Comparison of ENCODE assay signal across 9 cellular contexts in the genomic region with DNA sequence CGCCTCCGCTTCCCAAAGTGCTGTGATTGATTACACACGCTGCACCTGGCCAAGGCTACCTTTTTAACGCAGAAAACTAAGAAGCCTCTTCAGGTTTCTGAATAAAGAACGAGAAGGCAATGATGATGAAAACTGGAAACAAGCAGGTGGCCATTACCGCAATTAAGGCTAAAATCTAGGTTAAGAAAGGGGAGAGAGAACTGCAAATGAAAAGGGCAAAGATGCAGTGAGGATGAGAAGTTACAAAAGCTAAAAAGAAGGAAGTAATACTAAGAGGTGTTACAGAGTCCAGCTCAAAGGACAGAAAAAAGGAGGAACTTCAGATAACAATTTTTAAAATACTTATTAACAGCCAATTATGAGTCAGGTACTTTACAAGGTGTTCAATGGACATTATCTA.
DNase-seq lines count a peak whose midpoint lies in the region; ATAC-seq and TF ChIP-seq lines count a peak whose summit lies in the region.
"Had no signal": no experiment of that assay in that cellular context is flagged by ENCODE, and none has a peak within 500 bp of the region (broad histone marks: within the 10 kb centered on the region; RNA-seq: fewer than 3 reads in every experiment).

No MANE protein-coding gene starts in this region.

- H3K4me3 ChIP-seq in stomach: peak overlapping the region in 1 of 4 donors; percentile 10
- H3K4me3 ChIP-seq: esophagus muscularis mucosa had no signal

- peaks cover 14 to 79% (median 77%) of the 10 kb centered on the region in 4 donors for H3K36me3 ChIP-seq in stomach

- intact Hi-C loops in activated T-helper 1 cell treated with anti-CD3 and anti-CD28 coated beads, Interleukin-12 subunit alpha, Interleukin-12 subunit beta, Interleukin-2, Interleukin-4 antibody, amounts not matched to agents 30 ng/mL and 10 ng/mL and 1 ng/mL, durations not matched to agents 14 hours and 24 hours and 36 hours (cut with micrococcal nuclease): loop anchor here (1.0 to 2.0 kb wide), 4 partner anchors 9 to 214 kb away; partner anchors contain the start of gene GPR19
- intact Hi-C loops in stomach (cut with DNase I; ENCODE audit: low total_unique reads): no loop called here

- H3K4me1 ChIP-seq in stomach: peaks cover 0 to 7% (median 0%) of the 10 kb centered on the region in 4 donors
- H3K4me1 ChIP-seq: esophagus muscularis mucosa had no signal

- ATAC-seq in HG03064 (IDR thresholded peaks at IDR 0.05; ENCODE audit: low read depth, unreplicated experiment): peak; percentile 49
- ATAC-seq in omental fat pad (ENCODE audit: low FRiP score): no peak

- no peak for TF ChIP-seq EP300 in stomach (IDR thresholded peaks at IDR 0.05)

- H3K27me3 ChIP-seq in stomach: no peaks in the 10 kb centered on the region
- H3K27me3 ChIP-seq: esophagus muscularis mucosa had no signal

- 80 to 93% (median 92%) methylated on average over 6 of the region's 6 CpGs for whole genome bisulfite sequencing in stomach, 5 donors

- no peak for TF ChIP-seq POLR2A in stomach (IDR thresholded peaks at IDR 0.05)

- peaks cover 87% of the 10 kb centered on the region for H3K36me3 Mint-ChIP-seq in activated T-cell treated with anti-CD3 and anti-CD28 coated beads, Interleukin-2, amount 50 U/mL, for 24 hours (ENCODE audit: low read depth)
- peaks cover 57% of the 10 kb centered on the region for H3K36me3 Mint-ChIP-seq in activated T-helper 1 cell treated with anti-CD3 and anti-CD28 coated beads, Interleukin-12 subunit alpha, Interleukin-12 subunit beta, Interleukin-2, Interleukin-4 antibody, amounts not matched to agents 30 ng/mL and 10 ng/mL and 1 ng/mL, durations not matched to agents 14 hours and 24 hours and 36 hours (ENCODE audit: low read depth)

- no peak for DNase-seq in activated T-cell treated with anti-CD3 and anti-CD28 coated beads, Interleukin-2, amount 50 U/mL, for 24 hours
- DNase-seq in activated T-cell treated with anti-CD3 and anti-CD28 coated beads for 4 hours (no peak), stomach (no peak), omental fat pad (ENCODE audit: low spot score) (no peak), OCI-M2 (lab: John Stamatoyannopoulos, UW; ENCODE audit: unreplicated experiment) (no peak), NCI-H187 (lab: John Stamatoyannopoulos, UW) (no peak)
- DNase-seq in activated T-helper 1 cell treated with anti-CD3 and anti-CD28 coated beads, Interleukin-12 subunit alpha, Interleukin-12 subunit beta, Interleukin-2, Interleukin-4 antibody, amounts not matched to agents 30 ng/mL and 10 ng/mL and 1 ng/mL, durations not matched to agents 14 hours and 24 hours and 36 hours (ENCODE audit: low spot score): no peak

- H3K9me3 Mint-ChIP-seq in activated T-cell treated with anti-CD3 and anti-CD28 coated beads, Interleukin-2, amount 50 U/mL, for 24 hours: no peaks in the 10 kb centered on the region
- H3K9me3 Mint-ChIP-seq in activated T-helper 1 cell treated with anti-CD3 and anti-CD28 coated beads, Interleukin-12 subunit alpha, Interleukin-12 subunit beta, Interleukin-2, Interleukin-4 antibody, amounts not matched to agents 30 ng/mL and 10 ng/mL and 1 ng/mL, durations not matched to agents 14 hours and 24 hours and 36 hours: no peaks in the 10 kb centered on the region

- H3K4me3 Mint-ChIP-seq in activated T-cell treated with anti-CD3 and anti-CD28 coated beads, Interleukin-2, amount 50 U/mL, for 24 hours: peak overlapping the region; percentile 77
- peak overlapping the region; percentile 72 for H3K4me3 Mint-ChIP-seq in activated T-helper 1 cell treated with anti-CD3 and anti-CD28 coated beads, Interleukin-12 subunit alpha, Interleukin-12 subunit beta, Interleukin-2, Interleukin-4 antibody, amounts not matched to agents 30 ng/mL and 10 ng/mL and 1 ng/mL, durations not matched to agents 14 hours and 24 hours and 36 hours

- peak overlapping the region; percentile 47 to 61 (median 58) for H3K27ac ChIP-seq in stomach
- H3K27ac ChIP-seq: esophagus muscularis mucosa had no signal

- TF ChIP-seq CTCF in stomach (IDR thresholded peaks at IDR 0.05) (no peak), omental fat pad (IDR thresholded peaks at IDR 0.05) (no peak)

- no peaks in the 10 kb centered on the region for H3K9me3 ChIP-seq in stomach
- H3K9me3 ChIP-seq: esophagus muscularis mucosa had no signal

- no peaks in the 10 kb centered on the region for H3K27me3 Mint-ChIP-seq in activated T-cell treated with anti-CD3 and anti-CD28 coated beads, Interleukin-2, amount 50 U/mL, for 24 hours
- no peaks in the 10 kb centered on the region for H3K27me3 Mint-ChIP-seq in activated T-helper 1 cell treated with anti-CD3 and anti-CD28 coated beads, Interleukin-12 subunit alpha, Interleukin-12 subunit beta, Interleukin-2, Interleukin-4 antibody, amounts not matched to agents 30 ng/mL and 10 ng/mL and 1 ng/mL, durations not matched to agents 14 hours and 24 hours and 36 hours (ENCODE audit: insufficient read depth)

- H3K27ac Mint-ChIP-seq in activated T-cell treated with anti-CD3 and anti-CD28 coated beads, Interleukin-2, amount 50 U/mL, for 24 hours: peak overlapping the region; percentile 95
- peak overlapping the region; percentile 93 for H3K27ac Mint-ChIP-seq in activated T-helper 1 cell treated with anti-CD3 and anti-CD28 coated beads, Interleukin-12 subunit alpha, Interleukin-12 subunit beta, Interleukin-2, Interleukin-4 antibody, amounts not matched to agents 30 ng/mL and 10 ng/mL and 1 ng/mL, durations not matched to agents 14 hours and 24 hours and 36 hours

- H3K4me1 Mint-ChIP-seq in activated T-cell treated with anti-CD3 and anti-CD28 coated beads, Interleukin-2, amount 50 U/mL, for 24 hours (ENCODE audit: low read depth): peaks cover 82% of the 10 kb centered on the region
- H3K4me1 Mint-ChIP-seq in activated T-helper 1 cell treated with anti-CD3 and anti-CD28 coated beads, Interleukin-12 subunit alpha, Interleukin-12 subunit beta, Interleukin-2, Interleukin-4 antibody, amounts not matched to agents 30 ng/mL and 10 ng/mL and 1 ng/mL, durations not matched to agents 14 hours and 24 hours and 36 hours (ENCODE audit: low read depth): peaks cover 77% of the 10 kb centered on the region
